In the genomic region with DNA sequence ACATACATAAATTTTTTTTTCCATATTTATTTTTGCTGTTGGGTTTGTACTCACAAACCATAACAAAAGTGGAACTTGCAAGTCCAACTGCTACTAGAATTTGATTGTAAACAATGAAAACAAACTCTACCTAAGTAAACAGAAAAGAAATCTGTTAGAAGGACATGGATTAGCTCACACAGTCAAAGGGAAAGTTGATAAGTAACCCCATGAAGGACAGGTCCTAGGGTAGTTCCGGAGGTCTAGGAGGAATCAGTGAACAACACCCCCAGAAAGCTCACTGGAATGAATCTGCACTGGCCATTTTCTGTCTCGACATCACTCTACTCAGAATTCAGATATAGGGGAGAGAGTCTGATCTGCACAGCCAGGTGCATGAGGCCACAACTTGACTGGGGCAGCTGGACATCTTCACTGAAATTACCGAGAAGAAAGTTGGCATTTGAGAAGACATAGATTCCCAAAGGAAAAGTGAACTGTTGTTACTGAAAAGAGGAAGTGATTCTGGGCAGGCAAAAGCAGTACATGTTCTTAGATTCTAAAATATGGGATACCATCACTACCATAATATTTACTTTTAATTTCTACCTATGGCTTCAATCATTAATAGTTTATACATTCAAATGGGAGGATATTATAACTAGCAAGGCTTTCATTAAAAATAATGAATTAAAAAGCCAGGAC, we compare ENCODE assay signal across 1 cellular context.
A peak's percentile ranks its signal among the peaks of the same experiment; 100 is the strongest.
TF ChIP-seq lines count a peak whose summit lies in the region.

No MANE protein-coding gene starts in this region.

TF ChIP-seq in HepG2, 621 proteins besides CTCF, POLR2A, EP300 and RAD21 (continued from another document and continues in another):
- TF ChIP-seq, protein P1, sequence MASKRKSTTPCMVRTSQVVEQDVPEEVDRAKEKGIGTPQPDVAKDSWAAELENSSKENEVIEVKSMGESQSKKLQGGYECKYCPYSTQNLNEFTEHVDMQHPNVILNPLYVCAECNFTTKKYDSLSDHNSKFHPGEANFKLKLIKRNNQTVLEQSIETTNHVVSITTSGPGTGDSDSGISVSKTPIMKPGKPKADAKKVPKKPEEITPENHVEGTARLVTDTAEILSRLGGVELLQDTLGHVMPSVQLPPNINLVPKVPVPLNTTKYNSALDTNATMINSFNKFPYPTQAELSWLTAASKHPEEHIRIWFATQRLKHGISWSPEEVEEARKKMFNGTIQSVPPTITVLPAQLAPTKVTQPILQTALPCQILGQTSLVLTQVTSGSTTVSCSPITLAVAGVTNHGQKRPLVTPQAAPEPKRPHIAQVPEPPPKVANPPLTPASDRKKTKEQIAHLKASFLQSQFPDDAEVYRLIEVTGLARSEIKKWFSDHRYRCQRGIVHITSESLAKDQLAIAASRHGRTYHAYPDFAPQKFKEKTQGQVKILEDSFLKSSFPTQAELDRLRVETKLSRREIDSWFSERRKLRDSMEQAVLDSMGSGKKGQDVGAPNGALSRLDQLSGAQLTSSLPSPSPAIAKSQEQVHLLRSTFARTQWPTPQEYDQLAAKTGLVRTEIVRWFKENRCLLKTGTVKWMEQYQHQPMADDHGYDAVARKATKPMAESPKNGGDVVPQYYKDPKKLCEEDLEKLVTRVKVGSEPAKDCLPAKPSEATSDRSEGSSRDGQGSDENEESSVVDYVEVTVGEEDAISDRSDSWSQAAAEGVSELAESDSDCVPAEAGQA (IDR thresholded peaks at IDR 0.05; ENCODE audit: low read depth): no peak
- TF ChIP-seq, protein P1 (CRISPR knock-in tag; IDR thresholded peaks at IDR 0.05; ENCODE audit: borderline replicate concordance): no peak
- no peak for TF ChIP-seq NR1H2 (CRISPR knock-in tag; IDR thresholded peaks at IDR 0.05; ENCODE audit: borderline replicate concordance, low read depth)
- TF ChIP-seq NFKB2 (CRISPR knock-in tag; IDR thresholded peaks at IDR 0.05; ENCODE audit: borderline replicate concordance): no peak
- TF ChIP-seq, protein P2, sequence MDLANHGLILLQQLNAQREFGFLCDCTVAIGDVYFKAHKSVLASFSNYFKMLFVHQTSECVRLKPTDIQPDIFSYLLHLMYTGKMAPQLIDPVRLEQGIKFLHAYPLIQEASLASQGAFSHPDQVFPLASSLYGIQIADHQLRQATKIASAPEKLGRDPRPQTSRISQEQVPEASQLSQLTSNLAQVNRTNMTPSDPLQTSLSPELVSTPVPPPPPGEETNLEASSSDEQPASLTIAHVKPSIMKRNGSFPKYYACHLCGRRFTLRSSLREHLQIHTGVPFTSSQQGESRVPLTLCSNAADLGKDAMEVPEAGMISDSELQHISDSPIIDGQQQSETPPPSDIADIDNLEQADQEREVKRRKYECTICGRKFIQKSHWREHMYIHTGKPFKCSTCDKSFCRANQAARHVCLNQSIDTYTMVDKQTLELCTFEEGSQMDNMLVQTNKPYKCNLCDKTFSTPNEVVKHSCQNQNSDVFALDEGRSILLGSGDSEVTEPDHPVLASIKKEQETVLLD (CRISPR knock-in tag; IDR thresholded peaks at IDR 0.05; ENCODE audit: low read depth): no peak
- TF ChIP-seq FOXO1 (CRISPR knock-in tag; IDR thresholded peaks at IDR 0.05): peak; percentile 44; the same call in 1 of the 2 replicates
- TF ChIP-seq, protein P3, sequence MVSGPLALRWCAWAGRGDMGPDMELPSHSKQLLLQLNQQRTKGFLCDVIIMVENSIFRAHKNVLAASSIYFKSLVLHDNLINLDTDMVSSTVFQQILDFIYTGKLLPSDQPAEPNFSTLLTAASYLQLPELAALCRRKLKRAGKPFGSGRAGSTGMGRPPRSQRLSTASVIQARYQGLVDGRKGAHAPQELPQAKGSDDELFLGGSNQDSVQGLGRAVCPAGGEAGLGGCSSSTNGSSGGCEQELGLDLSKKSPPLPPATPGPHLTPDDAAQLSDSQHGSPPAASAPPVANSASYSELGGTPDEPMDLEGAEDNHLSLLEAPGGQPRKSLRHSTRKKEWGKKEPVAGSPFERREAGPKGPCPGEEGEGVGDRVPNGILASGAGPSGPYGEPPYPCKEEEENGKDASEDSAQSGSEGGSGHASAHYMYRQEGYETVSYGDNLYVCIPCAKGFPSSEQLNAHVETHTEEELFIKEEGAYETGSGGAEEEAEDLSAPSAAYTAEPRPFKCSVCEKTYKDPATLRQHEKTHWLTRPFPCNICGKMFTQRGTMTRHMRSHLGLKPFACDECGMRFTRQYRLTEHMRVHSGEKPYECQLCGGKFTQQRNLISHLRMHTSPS (CRISPR knock-in tag; IDR thresholded peaks at IDR 0.05; ENCODE audit: low read depth): no peak
- TF ChIP-seq SMAD3 (CRISPR knock-in tag; IDR thresholded peaks at IDR 0.05): no peak
- TF ChIP-seq MTA1 (CRISPR knock-in tag; IDR thresholded peaks at IDR 0.05; ENCODE audit: borderline replicate concordance): no peak
- no peak for TF ChIP-seq SIX4 (CRISPR knock-in tag; IDR thresholded peaks at IDR 0.05)
- TF ChIP-seq SRSF9 (IDR thresholded peaks at IDR 0.05; ENCODE audit: borderline replicate concordance, insufficient read depth, low read depth, low read length, poor library complexity, severe bottlenecking): no peak
- TF ChIP-seq, protein P4, sequence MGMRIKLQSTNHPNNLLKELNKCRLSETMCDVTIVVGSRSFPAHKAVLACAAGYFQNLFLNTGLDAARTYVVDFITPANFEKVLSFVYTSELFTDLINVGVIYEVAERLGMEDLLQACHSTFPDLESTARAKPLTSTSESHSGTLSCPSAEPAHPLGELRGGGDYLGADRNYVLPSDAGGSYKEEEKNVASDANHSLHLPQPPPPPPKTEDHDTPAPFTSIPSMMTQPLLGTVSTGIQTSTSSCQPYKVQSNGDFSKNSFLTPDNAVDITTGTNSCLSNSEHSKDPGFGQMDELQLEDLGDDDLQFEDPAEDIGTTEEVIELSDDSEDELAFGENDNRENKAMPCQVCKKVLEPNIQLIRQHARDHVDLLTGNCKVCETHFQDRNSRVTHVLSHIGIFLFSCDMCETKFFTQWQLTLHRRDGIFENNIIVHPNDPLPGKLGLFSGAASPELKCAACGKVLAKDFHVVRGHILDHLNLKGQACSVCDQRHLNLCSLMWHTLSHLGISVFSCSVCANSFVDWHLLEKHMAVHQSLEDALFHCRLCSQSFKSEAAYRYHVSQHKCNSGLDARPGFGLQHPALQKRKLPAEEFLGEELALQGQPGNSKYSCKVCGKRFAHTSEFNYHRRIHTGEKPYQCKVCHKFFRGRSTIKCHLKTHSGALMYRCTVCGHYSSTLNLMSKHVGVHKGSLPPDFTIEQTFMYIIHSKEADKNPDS (CRISPR knock-in tag; IDR thresholded peaks at IDR 0.05): no peak
- no peak for TF ChIP-seq ARNT2 (CRISPR knock-in tag; IDR thresholded peaks at IDR 0.05; ENCODE audit: low read depth)
- no peak for TF ChIP-seq PCBP1 (IDR thresholded peaks at IDR 0.05; ENCODE audit: borderline replicate concordance, low read depth, low read length)
- TF ChIP-seq, protein P5, sequence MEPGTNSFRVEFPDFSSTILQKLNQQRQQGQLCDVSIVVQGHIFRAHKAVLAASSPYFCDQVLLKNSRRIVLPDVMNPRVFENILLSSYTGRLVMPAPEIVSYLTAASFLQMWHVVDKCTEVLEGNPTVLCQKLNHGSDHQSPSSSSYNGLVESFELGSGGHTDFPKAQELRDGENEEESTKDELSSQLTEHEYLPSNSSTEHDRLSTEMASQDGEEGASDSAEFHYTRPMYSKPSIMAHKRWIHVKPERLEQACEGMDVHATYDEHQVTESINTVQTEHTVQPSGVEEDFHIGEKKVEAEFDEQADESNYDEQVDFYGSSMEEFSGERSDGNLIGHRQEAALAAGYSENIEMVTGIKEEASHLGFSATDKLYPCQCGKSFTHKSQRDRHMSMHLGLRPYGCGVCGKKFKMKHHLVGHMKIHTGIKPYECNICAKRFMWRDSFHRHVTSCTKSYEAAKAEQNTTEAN (CRISPR knock-in tag; conservative IDR thresholded peaks at IDR 0.05): no peak
- no peak for TF ChIP-seq ZNF614 (CRISPR knock-in tag; IDR thresholded peaks at IDR 0.05; ENCODE audit: borderline replicate concordance)
- TF ChIP-seq, protein P6, sequence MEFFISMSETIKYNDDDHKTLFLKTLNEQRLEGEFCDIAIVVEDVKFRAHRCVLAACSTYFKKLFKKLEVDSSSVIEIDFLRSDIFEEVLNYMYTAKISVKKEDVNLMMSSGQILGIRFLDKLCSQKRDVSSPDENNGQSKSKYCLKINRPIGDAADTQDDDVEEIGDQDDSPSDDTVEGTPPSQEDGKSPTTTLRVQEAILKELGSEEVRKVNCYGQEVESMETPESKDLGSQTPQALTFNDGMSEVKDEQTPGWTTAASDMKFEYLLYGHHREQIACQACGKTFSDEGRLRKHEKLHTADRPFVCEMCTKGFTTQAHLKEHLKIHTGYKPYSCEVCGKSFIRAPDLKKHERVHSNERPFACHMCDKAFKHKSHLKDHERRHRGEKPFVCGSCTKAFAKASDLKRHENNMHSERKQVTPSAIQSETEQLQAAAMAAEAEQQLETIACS (CRISPR knock-in tag; IDR thresholded peaks at IDR 0.05): no peak
- TF ChIP-seq, protein P7, sequence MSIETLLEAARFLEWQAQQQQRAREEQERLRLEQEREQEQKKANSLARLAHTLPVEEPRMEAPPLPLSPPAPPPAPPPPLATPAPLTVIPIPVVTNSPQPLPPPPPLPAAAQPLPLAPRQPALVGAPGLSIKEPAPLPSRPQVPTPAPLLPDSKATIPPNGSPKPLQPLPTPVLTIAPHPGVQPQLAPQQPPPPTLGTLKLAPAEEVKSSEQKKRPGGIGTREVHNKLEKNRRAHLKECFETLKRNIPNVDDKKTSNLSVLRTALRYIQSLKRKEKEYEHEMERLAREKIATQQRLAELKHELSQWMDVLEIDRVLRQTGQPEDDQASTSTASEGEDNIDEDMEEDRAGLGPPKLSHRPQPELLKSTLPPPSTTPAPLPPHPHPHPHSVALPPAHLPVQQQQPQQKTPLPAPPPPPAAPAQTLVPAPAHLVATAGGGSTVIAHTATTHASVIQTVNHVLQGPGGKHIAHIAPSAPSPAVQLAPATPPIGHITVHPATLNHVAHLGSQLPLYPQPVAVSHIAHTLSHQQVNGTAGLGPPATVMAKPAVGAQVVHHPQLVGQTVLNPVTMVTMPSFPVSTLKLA (IDR thresholded peaks at IDR 0.05): no peak
- TF ChIP-seq, protein P8, sequence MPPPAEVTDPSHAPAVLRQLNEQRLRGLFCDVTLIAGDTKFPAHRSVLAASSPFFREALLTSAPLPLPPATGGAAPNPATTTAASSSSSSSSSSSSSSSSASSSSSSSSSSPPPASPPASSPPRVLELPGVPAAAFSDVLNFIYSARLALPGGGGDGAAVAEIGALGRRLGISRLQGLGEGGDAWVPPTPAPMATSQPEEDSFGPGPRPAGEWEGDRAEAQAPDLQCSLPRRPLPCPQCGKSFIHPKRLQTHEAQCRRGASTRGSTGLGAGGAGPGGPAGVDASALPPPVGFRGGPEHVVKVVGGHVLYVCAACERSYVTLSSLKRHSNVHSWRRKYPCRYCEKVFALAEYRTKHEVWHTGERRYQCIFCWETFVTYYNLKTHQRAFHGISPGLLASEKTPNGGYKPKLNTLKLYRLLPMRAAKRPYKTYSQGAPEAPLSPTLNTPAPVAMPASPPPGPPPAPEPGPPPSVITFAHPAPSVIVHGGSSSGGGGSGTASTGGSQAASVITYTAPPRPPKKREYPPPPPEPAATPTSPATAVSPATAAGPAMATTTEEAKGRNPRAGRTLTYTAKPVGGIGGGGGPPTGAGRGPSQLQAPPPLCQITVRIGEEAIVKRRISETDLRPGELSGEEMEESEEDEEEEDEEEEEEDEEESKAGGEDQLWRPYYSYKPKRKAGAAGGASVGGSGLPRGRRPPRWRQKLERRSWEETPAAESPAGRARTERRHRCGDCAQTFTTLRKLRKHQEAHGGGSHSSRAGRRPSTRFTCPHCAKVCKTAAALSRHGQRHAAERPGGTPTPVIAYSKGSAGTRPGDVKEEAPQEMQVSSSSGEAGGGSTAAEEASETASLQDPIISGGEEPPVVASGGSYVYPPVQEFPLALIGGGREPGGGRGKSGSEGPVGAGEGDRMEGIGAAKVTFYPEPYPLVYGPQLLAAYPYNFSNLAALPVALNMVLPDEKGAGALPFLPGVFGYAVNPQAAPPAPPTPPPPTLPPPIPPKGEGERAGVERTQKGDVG (CRISPR knock-in tag; IDR thresholded peaks at IDR 0.05; ENCODE audit: borderline replicate concordance): no peak
- TF ChIP-seq TRIM24 (CRISPR knock-in tag; IDR thresholded peaks at IDR 0.05): no peak
- TF ChIP-seq CC2D1A (CRISPR knock-in tag; IDR thresholded peaks at IDR 0.05): no peak
- no peak for TF ChIP-seq TSC22D2 (CRISPR knock-in tag; IDR thresholded peaks at IDR 0.05; ENCODE audit: borderline replicate concordance)
- TF ChIP-seq STAG1 (CRISPR knock-in tag; IDR thresholded peaks at IDR 0.05): no peak
- TF ChIP-seq ERF (CRISPR knock-in tag; IDR thresholded peaks at IDR 0.05): 0 out of 2 replicates have a peak, but pooled peaks have one; percentile 44
- TF ChIP-seq HOXA7 (CRISPR knock-in tag; IDR thresholded peaks at IDR 0.05): no peak
- TF ChIP-seq, protein P9, sequence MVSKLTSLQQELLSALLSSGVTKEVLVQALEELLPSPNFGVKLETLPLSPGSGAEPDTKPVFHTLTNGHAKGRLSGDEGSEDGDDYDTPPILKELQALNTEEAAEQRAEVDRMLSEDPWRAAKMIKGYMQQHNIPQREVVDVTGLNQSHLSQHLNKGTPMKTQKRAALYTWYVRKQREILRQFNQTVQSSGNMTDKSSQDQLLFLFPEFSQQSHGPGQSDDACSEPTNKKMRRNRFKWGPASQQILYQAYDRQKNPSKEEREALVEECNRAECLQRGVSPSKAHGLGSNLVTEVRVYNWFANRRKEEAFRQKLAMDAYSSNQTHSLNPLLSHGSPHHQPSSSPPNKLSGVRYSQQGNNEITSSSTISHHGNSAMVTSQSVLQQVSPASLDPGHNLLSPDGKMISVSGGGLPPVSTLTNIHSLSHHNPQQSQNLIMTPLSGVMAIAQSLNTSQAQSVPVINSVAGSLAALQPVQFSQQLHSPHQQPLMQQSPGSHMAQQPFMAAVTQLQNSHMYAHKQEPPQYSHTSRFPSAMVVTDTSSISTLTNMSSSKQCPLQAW (CRISPR knock-in tag; IDR thresholded peaks at IDR 0.05): peak; percentile 68
- TF ChIP-seq, protein P10, sequence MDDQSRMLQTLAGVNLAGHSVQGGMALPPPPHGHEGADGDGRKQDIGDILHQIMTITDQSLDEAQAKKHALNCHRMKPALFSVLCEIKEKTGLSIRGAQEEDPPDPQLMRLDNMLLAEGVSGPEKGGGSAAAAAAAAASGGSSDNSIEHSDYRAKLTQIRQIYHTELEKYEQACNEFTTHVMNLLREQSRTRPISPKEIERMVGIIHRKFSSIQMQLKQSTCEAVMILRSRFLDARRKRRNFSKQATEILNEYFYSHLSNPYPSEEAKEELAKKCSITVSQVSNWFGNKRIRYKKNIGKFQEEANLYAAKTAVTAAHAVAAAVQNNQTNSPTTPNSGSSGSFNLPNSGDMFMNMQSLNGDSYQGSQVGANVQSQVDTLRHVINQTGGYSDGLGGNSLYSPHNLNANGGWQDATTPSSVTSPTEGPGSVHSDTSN (CRISPR knock-in tag; IDR thresholded peaks at IDR 0.05; ENCODE audit: borderline replicate concordance): no peak
- TF ChIP-seq ZNF550 (CRISPR knock-in tag; IDR thresholded peaks at IDR 0.05; ENCODE audit: borderline replicate concordance): no peak
- no peak for TF ChIP-seq ZNF713 (CRISPR knock-in tag; IDR thresholded peaks at IDR 0.05)
- TF ChIP-seq KAT7 (CRISPR knock-in tag; IDR thresholded peaks at IDR 0.05; ENCODE audit: borderline replicate concordance): no peak
